30 cellular contexts compared by ENCODE assay signal in the genomic region with DNA sequence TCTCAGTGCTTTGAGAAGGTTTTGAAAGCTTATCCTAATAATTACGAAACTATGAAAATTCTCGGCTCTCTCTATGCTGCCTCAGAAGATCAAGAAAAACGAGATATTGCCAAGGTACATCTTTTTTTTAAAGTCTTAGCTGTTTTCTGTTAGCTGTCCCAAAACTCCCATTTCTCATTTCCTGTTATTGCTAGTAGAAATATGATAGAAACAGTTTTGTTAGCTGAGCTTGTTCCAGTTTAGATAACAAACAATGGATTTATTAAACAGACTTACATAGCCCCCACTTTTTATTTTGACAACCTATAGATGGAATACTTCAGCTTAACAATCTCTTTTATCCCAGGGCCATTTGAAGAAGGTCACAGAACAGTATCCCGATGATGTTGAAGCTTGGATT.
"Had no signal": no experiment of that assay in that cellular context is flagged by ENCODE, and none has a peak within 500 bp of the region (broad histone marks: within the 10 kb centered on the region; RNA-seq: fewer than 3 reads in every experiment).

No MANE protein-coding gene starts in this region.

- H3K4me3 ChIP-seq: esophagus muscularis mucosa, left lung, lung, ovary, skin epidermis, testis, transverse colon had no signal

- H3K4me3 Mint-ChIP-seq: activated CD4-positive, alpha-beta memory T cell treated with anti-CD3 and anti-CD28 coated beads for 36 hours; activated CD4-positive, alpha-beta T cell treated with anti-CD3 and anti-CD28 coated beads, Interleukin-2, amount 10 ng/mL, durations not matched to agents 24 days and 14 days; activated T-cell treated with anti-CD3 and anti-CD28 coated beads, Interleukin-2, amount 50 U/mL, for 4 hours; endodermal cell; nephron had no signal

- H3K9me3 ChIP-seq: esophagus muscularis mucosa, left lung, neutrophil, ovary, testis, transverse colon had no signal

- FAIRE-seq: TTC549 had no signal

- H3K4me1 ChIP-seq: esophagus muscularis mucosa, left lung, testis, transverse colon had no signal

- DNase-seq: activated CD4-positive, alpha-beta memory T cell treated with anti-CD3 and anti-CD28 coated beads for 36 hours; activated CD4-positive, alpha-beta T cell treated with anti-CD3 and anti-CD28 coated beads, Interleukin-2, amount 10 ng/mL, durations not matched to agents 24 days and 14 days; activated CD8-positive, alpha-beta memory T cell treated with anti-CD3 and anti-CD28 coated beads, Interleukin-2, amount 50 U/mL, for 4 hours; activated naive CD4-positive, alpha-beta T cell; activated T-cell treated with anti-CD3 and anti-CD28 coated beads, Interleukin-2, amount 50 U/mL, for 4 hours; amniotic stem cell; central memory CD4-positive, alpha-beta T cell; endodermal cell; foreskin melanocyte; kidney glomerular epithelial cell; left lung; ovary; stimulated activated CD4-positive, alpha-beta T cell treated with anti-CD3 and anti-CD28 coated beads, Interleukin-12 subunit alpha, Interleukin-12 subunit beta, amount 100 ng/mL, for 4 hours; stimulated activated CD4-positive, alpha-beta T cell treated with anti-CD3 and anti-CD28 coated beads, Interleukin-4, amount 100 ng/mL, for 1 hour; stimulated activated naive CD8-positive, alpha-beta T cell treated with anti-CD3 and anti-CD28 coated beads, Interleukin-15, Interleukin-2, amounts not matched to agents 100 U/mL and 50 U/mL, for 24 hours; T-helper 1 cell; T-helper 9 cell; testis; transverse colon had no signal

- H3K27me3 Mint-ChIP-seq: activated CD4-positive, alpha-beta memory T cell treated with anti-CD3 and anti-CD28 coated beads for 36 hours; activated CD4-positive, alpha-beta T cell treated with anti-CD3 and anti-CD28 coated beads, Interleukin-2, amount 10 ng/mL, durations not matched to agents 24 days and 14 days; progenitor cell of endocrine pancreas had no signal

- H3K27me3 ChIP-seq: esophagus muscularis mucosa, left lung, neutrophil, ovary, testis, transverse colon had no signal

- H3K27ac ChIP-seq: esophagus muscularis mucosa, left lung, neutrophil, ovary, skin epidermis, testis, transverse colon, VCaP had no signal

- H3K27ac Mint-ChIP-seq: activated CD4-positive, alpha-beta memory T cell treated with anti-CD3 and anti-CD28 coated beads for 36 hours; activated CD4-positive, alpha-beta T cell treated with anti-CD3 and anti-CD28 coated beads, Interleukin-2, amount 10 ng/mL, durations not matched to agents 24 days and 14 days; activated T-helper 2 cell treated with anti-CD3 and anti-CD28 coated beads, Interferon-gamma antibody, Interleukin-2, Interleukin-4, amounts not matched to agents 10 μg/mL and 5 μg/mL and 100 μg/mL, durations not matched to agents 14 hours and 24 hours and 36 hours; endodermal cell; nephron; progenitor cell of endocrine pancreas had no signal

- H3K4me1 Mint-ChIP-seq: nephron had no signal

- ATAC-seq: activated CD4-positive, CD25-positive, alpha-beta regulatory T cell treated with anti-CD3 and anti-CD28 coated beads, Interleukin-2, amount 50 U/mL, for 24 hours; activated T-cell treated with anti-CD3 and anti-CD28 coated beads, Interleukin-2, amount 50 U/mL, for 4 hours; left lung; sciatic nerve; stimulated activated naive CD8-positive, alpha-beta T cell treated with anti-CD3 and anti-CD28 coated beads, Interleukin-15, Interleukin-2, amounts not matched to agents 100 U/mL and 50 U/mL, for 24 hours had no signal

- H3K9me3 Mint-ChIP-seq: activated CD4-positive, alpha-beta memory T cell treated with anti-CD3 and anti-CD28 coated beads for 36 hours; activated CD4-positive, alpha-beta T cell treated with anti-CD3 and anti-CD28 coated beads, Interleukin-2, amount 10 ng/mL, durations not matched to agents 24 days and 14 days; activated T-cell treated with anti-CD3 and anti-CD28 coated beads, Interleukin-2, amount 50 U/mL, for 4 hours; activated T-helper 2 cell treated with anti-CD3 and anti-CD28 coated beads, Interferon-gamma antibody, Interleukin-2, Interleukin-4, amounts not matched to agents 10 μg/mL and 5 μg/mL and 100 μg/mL, durations not matched to agents 14 hours and 24 hours and 36 hours; endodermal cell; nephron had no signal

- H3K36me3 ChIP-seq: left lung, ovary had no signal
